8 cellular contexts compared by ENCODE assay signal in the genomic region with DNA sequence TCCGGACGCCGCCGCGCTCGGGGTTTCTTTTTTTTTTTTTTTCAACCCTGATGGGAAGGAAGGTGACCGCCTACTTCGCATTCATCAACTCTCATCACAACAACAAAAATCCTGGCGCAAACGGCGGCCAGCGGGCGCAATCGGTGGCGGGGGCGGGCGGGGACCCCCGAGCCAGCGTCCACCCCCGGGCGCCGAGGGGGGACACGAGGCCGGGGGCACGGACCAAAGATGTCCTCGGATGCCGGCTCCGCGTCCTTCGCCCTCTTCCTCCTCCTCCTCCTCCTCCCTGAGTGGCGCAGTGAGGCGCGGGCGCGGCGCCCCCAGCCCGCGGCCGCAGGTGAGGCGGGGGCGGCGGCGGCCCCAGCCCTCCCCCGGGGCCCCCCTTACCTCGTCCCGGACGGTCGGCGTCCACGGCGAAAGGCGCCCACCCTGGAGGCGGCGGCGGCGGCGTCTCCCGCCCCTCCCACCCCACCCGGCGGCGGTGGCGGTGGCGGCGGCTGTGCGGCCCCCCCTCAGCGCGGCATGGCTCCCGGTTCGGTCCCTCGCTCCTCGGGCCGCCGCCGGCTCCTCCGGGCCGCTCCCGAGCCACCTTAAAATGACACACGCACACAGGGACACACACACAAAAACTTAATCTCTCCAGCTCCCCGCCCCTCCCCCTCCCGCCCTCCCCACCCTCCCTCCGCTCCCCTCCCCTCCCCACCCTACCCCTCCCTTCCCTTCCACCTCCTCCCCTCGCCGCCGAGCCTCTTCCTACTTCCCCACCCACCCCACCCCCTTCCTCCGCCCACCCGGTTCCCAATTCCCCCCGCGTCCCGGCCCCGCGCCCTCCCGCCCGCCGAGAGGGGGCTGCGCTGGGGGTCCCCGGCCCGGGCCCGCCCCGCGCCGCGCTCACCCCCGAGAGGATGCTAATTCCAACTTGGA. TPM values are rescaled to one million over a fixed set of nuclear protein-coding genes. Genes with fewer than 3 reads are reported as not detected.
DNase-seq lines count a peak whose midpoint lies in the region; ATAC-seq lines count a peak whose summit lies in the region.

TSS of gene CTBP2 (minus strand) at position 632 of the 924 bp plus-strand sequence.

- peak within 1 kb of the TSS; percentile 70 for H3K4me3 Mint-ChIP-seq in activated naive CD8-positive, alpha-beta T cell

- peak within 1 kb of the TSS; percentile 87 for H2AFZ ChIP-seq in neuron (ENCODE audit: low read depth, low read length)

- DNase-seq in EL (peak; percentile 67), M059J (ENCODE audit: low read depth) (peak; percentile 48), head of caudate nucleus (peak in 25 of 42 donors; percentile 12 to 69 (median 33))

- H3K4me1 Mint-ChIP-seq in activated naive CD8-positive, alpha-beta T cell (ENCODE audit: low read depth): peaks cover 5% of the 10 kb centered on the region

- peaks cover 31% of the 10 kb centered on the region for H3K4me1 ChIP-seq in neuron (ENCODE audit: insufficient read depth, low read length)

- H3K9me3 ChIP-seq in neuron (ENCODE audit: low read length): no peaks in the 10 kb centered on the region

- no peaks in the 10 kb centered on the region for H3K36me3 ChIP-seq in neuron (ENCODE audit: insufficient read depth, low read length)

- intact Hi-C loops in head of caudate nucleus (cut with DNase I): no loop called here

- H3K27me3 Mint-ChIP-seq in activated naive CD8-positive, alpha-beta T cell: peaks cover 38% of the 10 kb centered on the region

- H3K36me3 Mint-ChIP-seq in activated naive CD8-positive, alpha-beta T cell: peaks cover 2% of the 10 kb centered on the region

- H3K4me3 ChIP-seq in neuron (ENCODE audit: low read length): peak within 1 kb of the TSS; percentile 82

- H3K27me3 ChIP-seq in neuron (ENCODE audit: insufficient read depth, low read length): no peaks in the 10 kb centered on the region

- H3K9me3 Mint-ChIP-seq in activated naive CD8-positive, alpha-beta T cell (ENCODE audit: low read depth): no peaks in the 10 kb centered on the region

- no peak for ATAC-seq in HG03342 (IDR thresholded peaks at IDR 0.05; ENCODE audit: unreplicated experiment)
- ATAC-seq in HG03045 (IDR thresholded peaks at IDR 0.05; ENCODE audit: unreplicated experiment): no peak
- no peak for ATAC-seq in HG03457 (IDR thresholded peaks at IDR 0.05; ENCODE audit: unreplicated experiment)

- H3K27ac Mint-ChIP-seq in activated naive CD8-positive, alpha-beta T cell: no peak within 1 kb of the TSS

RNA-seq across cellular contexts. Expression of gene CTBP2, which starts in this region (rescaled TPM):
- 41.3 and 55.5 TPM in 2 replicates for total RNA-seq in M059J (2014; rRNA removed; shearing (Covaris generic))
